ENCODE assay signal across 8 cellular contexts in the genomic region with DNA sequence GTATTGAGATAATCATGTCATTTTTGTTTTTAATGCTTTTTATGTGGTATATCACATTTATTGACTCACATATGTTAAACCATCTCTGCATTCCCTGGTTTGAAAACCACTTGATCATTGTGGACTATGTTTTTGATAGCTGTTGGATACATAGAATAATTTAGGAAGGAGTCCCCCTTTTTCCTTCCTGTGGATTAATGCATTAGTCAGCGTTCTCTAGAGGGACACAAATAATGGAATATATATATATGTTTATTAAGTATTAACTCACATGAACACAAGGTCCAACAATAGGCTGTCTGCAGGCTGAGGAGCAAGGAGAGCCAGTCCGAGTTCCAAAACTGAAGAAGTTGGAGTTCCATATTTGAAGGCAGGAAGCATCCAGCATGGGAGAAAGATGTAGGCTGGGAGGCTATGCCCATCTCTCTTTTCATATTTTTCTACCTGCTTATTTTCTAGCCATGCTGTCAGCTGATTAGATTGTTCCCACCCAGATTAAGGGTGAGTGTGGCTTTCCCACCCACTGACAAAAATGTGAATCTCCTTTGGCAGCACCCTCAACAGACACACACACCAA.
"Had no signal": no experiment of that assay in that cellular context is flagged by ENCODE, and none has a peak within 500 bp of the region (broad histone marks: within the 10 kb centered on the region; RNA-seq: fewer than 3 reads in every experiment).

No MANE protein-coding gene starts in this region.

- DNase-seq: GDM1, GF-D8 had no signal

- ATAC-seq: GM12878 had no signal

- FAIRE-seq: G401.6, GM12878, GM12891, GM12892, GM18507, GM19239 had no signal

- H3K4me3 ChIP-seq: GM12878 had no signal
